Comparison of ENCODE assay signal across 22 cellular contexts in the genomic region with DNA sequence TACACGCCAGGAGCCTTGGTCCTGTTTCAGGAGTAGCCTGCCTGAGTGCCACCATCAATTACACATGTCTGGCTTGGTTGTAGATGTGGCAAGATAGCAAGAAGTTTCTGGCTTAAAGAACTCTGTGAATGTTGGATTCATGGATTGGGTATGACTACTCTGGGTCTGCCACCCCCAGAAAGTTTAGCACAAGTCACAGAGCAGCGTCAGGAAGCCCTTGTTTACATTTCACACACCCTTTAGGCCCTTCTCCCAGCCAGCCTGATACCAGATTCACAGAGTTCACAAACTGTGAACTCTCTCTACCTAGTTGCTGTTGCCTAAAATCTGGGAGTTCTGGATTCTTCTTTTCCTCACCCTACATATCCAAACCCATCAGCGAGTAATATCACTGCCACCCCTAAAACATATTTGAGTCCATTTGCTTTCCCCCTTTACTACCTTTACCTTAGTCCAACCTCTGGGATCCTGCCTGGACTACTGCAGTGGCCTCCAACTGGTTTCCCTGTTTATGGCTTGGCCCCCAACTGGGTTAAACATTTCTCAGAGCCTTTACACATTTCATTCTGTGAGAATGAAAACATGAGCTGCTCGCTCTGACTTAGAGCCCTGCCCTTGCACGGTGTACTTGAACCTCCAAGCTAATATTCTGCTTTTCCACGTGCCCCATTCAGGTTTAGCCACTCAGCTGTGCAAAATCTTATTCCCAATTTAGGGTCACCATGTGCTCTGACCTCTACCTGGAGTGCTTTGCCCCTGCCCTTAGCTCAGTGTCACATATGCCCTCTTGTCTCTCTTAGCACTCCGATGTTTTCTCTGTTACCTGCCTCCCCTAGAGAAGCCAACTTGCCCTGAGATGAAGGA. TPM values are rescaled to one million over a fixed set of nuclear protein-coding genes. Genes with fewer than 3 reads are reported as not detected.
A peak's percentile ranks its signal among the peaks of the same experiment; 100 is the strongest.
DNase-seq lines count a peak whose midpoint lies in the region; ATAC-seq, FAIRE-seq and TF ChIP-seq lines count a peak whose summit lies in the region.
"Had no signal": no experiment of that assay in that cellular context is flagged by ENCODE, and none has a peak within 500 bp of the region (broad histone marks: within the 10 kb centered on the region; RNA-seq: fewer than 3 reads in every experiment).

No MANE protein-coding gene starts in this region.

- peaks cover 61% of the 10 kb centered on the region for H3K4me1 ChIP-seq in HepG2 (ENCODE audit: insufficient read depth, low read length)

- H3K27ac Mint-ChIP-seq in T-helper 17 cell, result peak overlapping the region; percentile 65
- H3K27ac Mint-ChIP-seq: activated naive CD8-positive, alpha-beta T cell treated with anti-CD3 and anti-CD28 coated beads, Interleukin-2, amount 10 ng/mL, durations not matched to agents 7 days and 5 days; stimulated activated naive CD8-positive, alpha-beta T cell treated with anti-CD3 and anti-CD28 coated beads, Interleukin-15, Interleukin-2, amounts not matched to agents 100 ng/mL and 50 ng/mL, for 24 hours had no signal

- peaks cover 15 to 30% of the 10 kb centered on the region in 2 experiments; a peak in 4 of 5 replicates for H3K36me3 ChIP-seq in HepG2 (replicated peaks in 1 of 2; ENCODE audit: control insufficient read depth in 1 of 2, insufficient read depth in 2 of 2, low read length in 2 of 2)
- H3K36me3 ChIP-seq: breast epithelium had no signal

- H3K27me3 ChIP-seq in HepG2 (ENCODE audit: control insufficient read depth in 1 of 2, insufficient read depth in 2 of 2, low read length in 2 of 2), result no peaks in the 10 kb centered on the region
- H3K27me3 ChIP-seq: breast epithelium, upper lobe of left lung had no signal

- POLR2A ChIA-PET in HepG2 (lab: Yijun Ruan, JAX), result interaction anchor here (0.7 to 4.3 kb wide), 7 partner anchors 10 to 337 kb away, joined by 3 to 32 read pairs (median 6); partner anchors contain the start of genes ATP6V0B, B4GALT2, DPH2 and IPO13

- CTCF ChIA-PET in HepG2 (lab: Yijun Ruan, JAX; ENCODE audit: low intra/inter-chr PET ratio, low total read pairs), result no interaction called here

- peak; percentile 72 for FAIRE-seq in HepG2 (lab: Jason Lieb, UNC)
- FAIRE-seq: frontal cortex had no signal

- no peaks in the 10 kb centered on the region for H3K9me3 ChIP-seq in T-helper 17 cell (ENCODE audit: control insufficient read depth, low read length, poor library complexity, severe bottlenecking)
- H3K9me3 ChIP-seq in HepG2 (ENCODE audit: low read length), result no peaks in the 10 kb centered on the region
- H3K9me3 ChIP-seq: breast epithelium, upper lobe of left lung had no signal

- H3K27ac ChIP-seq in HepG2 (ENCODE audit: extremely low read length, insufficient read depth, low read length), result peak overlapping the region; percentile 62
- H3K27ac ChIP-seq: breast epithelium, parathyroid adenoma, upper lobe of left lung had no signal

- peak overlapping the region; percentile 60 for H3K4me2 ChIP-seq in HepG2 (ENCODE audit: low read depth, low read length)

- in situ Hi-C loops in HepG2 (cut with HindIII; ENCODE audit: extremely low pct_ligation_motif_present, low pct_unique_long_range_greater_than_20kb), result no loop called here

- H3K79me2 ChIP-seq in HepG2 (ENCODE audit: insufficient read depth, low read length), result peaks cover 6% of the 10 kb centered on the region
- H3K79me2 ChIP-seq: parathyroid adenoma had no signal

- H3K27me3 Mint-ChIP-seq in T-helper 17 cell, result no peaks in the 10 kb centered on the region
- H3K27me3 Mint-ChIP-seq: activated naive CD8-positive, alpha-beta T cell treated with anti-CD3 and anti-CD28 coated beads, Interleukin-2, amount 10 ng/mL, durations not matched to agents 7 days and 5 days; CD4-positive, alpha-beta memory T cell; stimulated activated naive CD8-positive, alpha-beta T cell treated with anti-CD3 and anti-CD28 coated beads, Interleukin-15, Interleukin-2, amounts not matched to agents 100 ng/mL and 50 ng/mL, for 24 hours had no signal

- intact Hi-C loops in HepG2 (cut with micrococcal nuclease; ENCODE audit: unreplicated experiment), result no loop called here

- H3K4me3 Mint-ChIP-seq in T-helper 17 cell, result no peak overlapping the region
- H3K4me3 Mint-ChIP-seq: activated naive CD8-positive, alpha-beta T cell treated with anti-CD3 and anti-CD28 coated beads, Interleukin-2, amount 10 ng/mL, durations not matched to agents 7 days and 5 days; CD4-positive, alpha-beta memory T cell; stimulated activated naive CD8-positive, alpha-beta T cell treated with anti-CD3 and anti-CD28 coated beads, Interleukin-15, Interleukin-2, amounts not matched to agents 100 ng/mL and 50 ng/mL, for 24 hours had no signal

- 23% methylated on average over 7 of the region's 7 CpGs for WGBS in HepG2 (ENCODE audit: low lambda C conversion rate)

- H3K4me1 Mint-ChIP-seq in T-helper 17 cell, result peaks cover 24% of the 10 kb centered on the region

- peaks cover 3% of the 10 kb centered on the region for H3K36me3 Mint-ChIP-seq in T-helper 17 cell (ENCODE audit: low read depth)

- H3K4me3 ChIP-seq in HepG2 (replicated peaks in 1 of 3; ENCODE audit: insufficient read depth in 1 of 3, low read depth in 2 of 3, low read length in 3 of 3), result peak overlapping the region in 1 of 3 experiments; percentile 46; a peak in 2 of 6 replicates
- H3K4me3 ChIP-seq: breast epithelium, upper lobe of left lung had no signal

- no peak for TF ChIP-seq CTCF in HepG2 (CRISPR knock-in tag; IDR thresholded peaks at IDR 0.05)

- ATAC-seq in T-helper 17 cell, result no peak
- ATAC-seq in HepG2, result peak; percentile 21
- no peak for ATAC-seq in GM21515 (IDR thresholded peaks at IDR 0.05; ENCODE audit: unreplicated experiment)
- ATAC-seq: left ventricle myocardium superior had no signal

- DNase-seq in AG08396 (ENCODE audit: low spot score) (peak; percentile 53), T-helper 17 cell (no peak), HepG2 (ENCODE audit: low spot score) (peak; percentile 55), NCI-H2196 (lab: John Stamatoyannopoulos, UW; ENCODE audit: unreplicated experiment) (no peak), activated gamma-delta T cell treated with Interleukin-2 at 50 U/mL for 16 hours (no peak)
- DNase-seq: activated naive CD8-positive, alpha-beta T cell treated with anti-CD3 and anti-CD28 coated beads, Interleukin-2, amount 10 ng/mL, durations not matched to agents 7 days and 5 days; activated T-cell treated with anti-CD3 and anti-CD28 coated beads, Interleukin-2, amount 50 U/mL, for 48 hours; CD4-positive, alpha-beta memory T cell; dermis blood vessel endothelial cell; DMS79 treated with DMSO at 0.1 percent for 48 hours; left ventricle myocardium superior; NCI-H1436 treated with DMSO at 0.1 percent for 48 hours; NCI-H2171 treated with DMSO at 0.1 percent for 48 hours; NCI-H774; stimulated activated CD4-positive, alpha-beta T cell treated with anti-CD3 and anti-CD28 coated beads, Interleukin-1b, Interleukin-23, amount 100 ng/mL, for 48 hours; T1000; upper lobe of left lung had no signal

- no peaks in the 10 kb centered on the region for H4K20me1 ChIP-seq in HepG2 (ENCODE audit: insufficient read depth, low read length)

- no peak overlapping the region for H2AFZ ChIP-seq in HepG2 (ENCODE audit: low read length)
- H2AFZ ChIP-seq: parathyroid adenoma had no signal

- TF ChIP-seq EP300 in HepG2 (IDR thresholded peaks at IDR 0.05; ENCODE audit: low read depth in 2 of 2, low read length in 2 of 2) (no peak), HepG2 (CRISPR knock-in tag; IDR thresholded peaks at IDR 0.05; ENCODE audit: borderline replicate concordance) (no peak)

- peak in 1 of 2 experiments; percentile 10; a peak in 1 of 4 replicates for TF ChIP-seq POLR2A in HepG2 (IDR thresholded peaks at IDR 0.05; ENCODE audit: insufficient read depth in 1 of 2, low read depth in 2 of 2, low read length in 2 of 2)

- H3K9ac ChIP-seq in HepG2 (ENCODE audit: insufficient read depth, low read depth, low read length), result peak overlapping the region; percentile 50
- H3K9ac ChIP-seq: parathyroid adenoma had no signal

- no TSS peak for BruUV-seq in HepG2 (replicated peaks; lab: Mats Ljungman, UMichigan)

- TF ChIP-seq RAD21 in HepG2 (CRISPR knock-in tag; IDR thresholded peaks at IDR 0.05), result no peak

RNA-seq across cellular contexts. Expression of gene CCDC24, which starts 4.0 kb away (rescaled TPM):
- total RNA-seq in T-helper 17 cell (1 to 10 TPM; 1.4 to 1.5 TPM), HepG2 (2016; rRNA removed; fragmentation: Illumina TruSeq; extraction: Trizol) (2.2 and 2.9 TPM in 2 replicates)
- 0.79 and 2.4 TPM in 2 replicates for total RNA-seq in HepG2 (2016; cell fraction: cytosol; rRNA removed; fragmentation: Illumina TruSeq; extraction: Trizol; ENCODE audit: low read depth)
- total RNA-seq in HepG2 (2016; cell fraction: insoluble cytoplasmic fraction; rRNA removed; fragmentation: Illumina TruSeq; extraction: Trizol), result 0.95 and 2.5 TPM in 2 replicates
- total RNA-seq in HepG2 (2016; cell fraction: membrane; rRNA removed; fragmentation: Illumina TruSeq; extraction: Trizol), result 1.8 and 2.6 TPM in 2 replicates
- total RNA-seq in HepG2 (2016; cell fraction: nucleus; rRNA removed; fragmentation: Illumina TruSeq; extraction: Trizol), result 2.8 and 3.1 TPM in 2 replicates
- 1.4 and 1.8 TPM in 2 replicates for polyA plus RNA-seq in HepG2 (2011; rRNA removed)
- polyA plus RNA-seq in HepG2 (2011; cell fraction: cytosol; rRNA removed), result 0.59 and 0.82 TPM in 2 replicates
- 8.4 and 10.6 TPM in 2 replicates for polyA plus RNA-seq in HepG2 (2011; cell fraction: nucleus; rRNA removed)
- 2.3 and 3.3 TPM in 2 replicates for polyA plus RNA-seq in HepG2 (2012)
- 1.3 and 1.8 TPM in 2 replicates for polyA plus RNA-seq in HepG2 (2016; cell fraction: cytosol; fragmentation: Illumina TruSeq; extraction: Trizol; ENCODE audit: low read depth)
- 2.1 and 2.4 TPM in 2 replicates for polyA plus RNA-seq in HepG2 (2016; cell fraction: insoluble cytoplasmic fraction; fragmentation: Illumina TruSeq; extraction: Trizol; ENCODE audit: low read depth)
- polyA plus RNA-seq in HepG2 (2016; cell fraction: membrane; fragmentation: Illumina TruSeq; extraction: Trizol; ENCODE audit: low read depth), result 1.7 and 2.2 TPM in 2 replicates
- 4.7 and 6.9 TPM in 2 replicates for polyA plus RNA-seq in HepG2 (2016; cell fraction: nucleus; fragmentation: Illumina TruSeq; extraction: Trizol; ENCODE audit: insufficient read depth, low read depth)
- 1.1 and 1.6 TPM in 2 replicates for polyA minus RNA-seq in HepG2 (2011; rRNA and poly(A)+ RNA removed; ENCODE audit: low replicate concordance)
- not detected in 2 replicates for polyA minus RNA-seq in HepG2 (2011; cell fraction: cytosol; rRNA and poly(A)+ RNA removed)
- 1.2 and 1.9 TPM in 2 replicates for polyA minus RNA-seq in HepG2 (2011; cell fraction: nucleus; rRNA and poly(A)+ RNA removed)

RNA-seq across cellular contexts. Expression of gene B4GALT2, which starts 8.4 kb away (rescaled TPM):
- 1 to 10 TPM; 2.8 to 3.4 TPM for total RNA-seq in T-helper 17 cell
- 56.5 and 78.0 TPM in 2 replicates for total RNA-seq in HepG2 (2016; rRNA removed; fragmentation: Illumina TruSeq; extraction: Trizol)
- total RNA-seq in HepG2 (2016; cell fraction: cytosol; rRNA removed; fragmentation: Illumina TruSeq; extraction: Trizol; ENCODE audit: low read depth), result 81.0 and 86.5 TPM in 2 replicates
- 57.1 and 86.7 TPM in 2 replicates for total RNA-seq in HepG2 (2016; cell fraction: insoluble cytoplasmic fraction; rRNA removed; fragmentation: Illumina TruSeq; extraction: Trizol)
- 144 and 151 TPM in 2 replicates for total RNA-seq in HepG2 (2016; cell fraction: membrane; rRNA removed; fragmentation: Illumina TruSeq; extraction: Trizol)
- 42.0 and 49.7 TPM in 2 replicates for total RNA-seq in HepG2 (2016; cell fraction: nucleus; rRNA removed; fragmentation: Illumina TruSeq; extraction: Trizol)
- 41.9 and 57.0 TPM in 2 replicates for polyA plus RNA-seq in HepG2 (2011; rRNA removed)
- polyA plus RNA-seq in HepG2 (2011; cell fraction: cytosol; rRNA removed), result 39.2 and 66.4 TPM in 2 replicates
- polyA plus RNA-seq in HepG2 (2011; cell fraction: nucleus; rRNA removed), result 53.0 and 54.3 TPM in 2 replicates
- 40.1 and 41.5 TPM in 2 replicates for polyA plus RNA-seq in HepG2 (2012)
- polyA plus RNA-seq in HepG2 (2016; cell fraction: cytosol; fragmentation: Illumina TruSeq; extraction: Trizol; ENCODE audit: low read depth), result 96.5 and 101 TPM in 2 replicates
- polyA plus RNA-seq in HepG2 (2016; cell fraction: insoluble cytoplasmic fraction; fragmentation: Illumina TruSeq; extraction: Trizol; ENCODE audit: low read depth), result 67.6 and 73.0 TPM in 2 replicates
- 132 and 145 TPM in 2 replicates for polyA plus RNA-seq in HepG2 (2016; cell fraction: membrane; fragmentation: Illumina TruSeq; extraction: Trizol; ENCODE audit: low read depth)
- 86.0 and 90.4 TPM in 2 replicates for polyA plus RNA-seq in HepG2 (2016; cell fraction: nucleus; fragmentation: Illumina TruSeq; extraction: Trizol; ENCODE audit: insufficient read depth, low read depth)
- 52.0 and 94.8 TPM in 2 replicates for polyA minus RNA-seq in HepG2 (2011; rRNA and poly(A)+ RNA removed; ENCODE audit: low replicate concordance)
- polyA minus RNA-seq in HepG2 (2011; cell fraction: cytosol; rRNA and poly(A)+ RNA removed), result 24.3 and 27.3 TPM in 2 replicates
- polyA minus RNA-seq in HepG2 (2011; cell fraction: nucleus; rRNA and poly(A)+ RNA removed), result 13.7 and 15.8 TPM in 2 replicates

RNA-seq across cellular contexts. Expression of gene ATP6V0B, which starts 12.6 kb away (rescaled TPM):
- total RNA-seq in T-helper 17 cell (10 to 100 TPM; 72.1 to 80.5 TPM), HepG2 (2016; rRNA removed; fragmentation: Illumina TruSeq; extraction: Trizol) (76.4 and 161 TPM in 2 replicates)
- 117 and 155 TPM in 2 replicates for total RNA-seq in HepG2 (2016; cell fraction: cytosol; rRNA removed; fragmentation: Illumina TruSeq; extraction: Trizol; ENCODE audit: low read depth)
- 83.5 and 169 TPM in 2 replicates for total RNA-seq in HepG2 (2016; cell fraction: insoluble cytoplasmic fraction; rRNA removed; fragmentation: Illumina TruSeq; extraction: Trizol)
- 125 and 145 TPM in 2 replicates for total RNA-seq in HepG2 (2016; cell fraction: membrane; rRNA removed; fragmentation: Illumina TruSeq; extraction: Trizol)
- 134 and 145 TPM in 2 replicates for total RNA-seq in HepG2 (2016; cell fraction: nucleus; rRNA removed; fragmentation: Illumina TruSeq; extraction: Trizol)
- polyA plus RNA-seq in HepG2 (2011; rRNA removed), result 157 and 169 TPM in 2 replicates
- 171 and 212 TPM in 2 replicates for polyA plus RNA-seq in HepG2 (2011; cell fraction: cytosol; rRNA removed)
- polyA plus RNA-seq in HepG2 (2011; cell fraction: nucleus; rRNA removed), result 191 and 208 TPM in 2 replicates
- polyA plus RNA-seq in HepG2 (2012), result 45.1 and 96.9 TPM in 2 replicates
- polyA plus RNA-seq in HepG2 (2016; cell fraction: cytosol; fragmentation: Illumina TruSeq; extraction: Trizol; ENCODE audit: low read depth), result 104 and 146 TPM in 2 replicates
- 64.0 and 66.5 TPM in 2 replicates for polyA plus RNA-seq in HepG2 (2016; cell fraction: insoluble cytoplasmic fraction; fragmentation: Illumina TruSeq; extraction: Trizol; ENCODE audit: low read depth)
- 95.1 and 113 TPM in 2 replicates for polyA plus RNA-seq in HepG2 (2016; cell fraction: membrane; fragmentation: Illumina TruSeq; extraction: Trizol; ENCODE audit: low read depth)
- 218 and 233 TPM in 2 replicates for polyA plus RNA-seq in HepG2 (2016; cell fraction: nucleus; fragmentation: Illumina TruSeq; extraction: Trizol; ENCODE audit: insufficient read depth, low read depth)
- polyA minus RNA-seq in HepG2 (2011; rRNA and poly(A)+ RNA removed; ENCODE audit: low replicate concordance), result 161 and 288 TPM in 2 replicates
- 33.1 and 37.3 TPM in 2 replicates for polyA minus RNA-seq in HepG2 (2011; cell fraction: cytosol; rRNA and poly(A)+ RNA removed)
- polyA minus RNA-seq in HepG2 (2011; cell fraction: nucleus; rRNA and poly(A)+ RNA removed), result 51.0 and 60.8 TPM in 2 replicates

RNA-seq across cellular contexts. Expression of gene DPH2, which starts 17.6 kb away (rescaled TPM):
- total RNA-seq in T-helper 17 cell (10 to 100 TPM; 17.7 to 24.4 TPM), HepG2 (2016; rRNA removed; fragmentation: Illumina TruSeq; extraction: Trizol) (38.3 and 40.5 TPM in 2 replicates)
- 15.2 TPM in 2 replicates for total RNA-seq in HepG2 (2016; cell fraction: cytosol; rRNA removed; fragmentation: Illumina TruSeq; extraction: Trizol; ENCODE audit: low read depth)
- 33.0 and 37.1 TPM in 2 replicates for total RNA-seq in HepG2 (2016; cell fraction: insoluble cytoplasmic fraction; rRNA removed; fragmentation: Illumina TruSeq; extraction: Trizol)
- 43.0 and 46.2 TPM in 2 replicates for total RNA-seq in HepG2 (2016; cell fraction: membrane; rRNA removed; fragmentation: Illumina TruSeq; extraction: Trizol)
- total RNA-seq in HepG2 (2016; cell fraction: nucleus; rRNA removed; fragmentation: Illumina TruSeq; extraction: Trizol), result 21.9 and 28.3 TPM in 2 replicates
- polyA plus RNA-seq in HepG2 (2011; rRNA removed), result 32.2 and 39.3 TPM in 2 replicates
- 29.8 and 30.1 TPM in 2 replicates for polyA plus RNA-seq in HepG2 (2011; cell fraction: cytosol; rRNA removed)
- polyA plus RNA-seq in HepG2 (2011; cell fraction: nucleus; rRNA removed), result 143 and 148 TPM in 2 replicates
- polyA plus RNA-seq in HepG2 (2012), result 16.3 and 20.7 TPM in 2 replicates
- polyA plus RNA-seq in HepG2 (2016; cell fraction: cytosol; fragmentation: Illumina TruSeq; extraction: Trizol; ENCODE audit: low read depth), result 16.6 and 18.7 TPM in 2 replicates
- 33.1 and 38.5 TPM in 2 replicates for polyA plus RNA-seq in HepG2 (2016; cell fraction: insoluble cytoplasmic fraction; fragmentation: Illumina TruSeq; extraction: Trizol; ENCODE audit: low read depth)
- 41.7 and 43.1 TPM in 2 replicates for polyA plus RNA-seq in HepG2 (2016; cell fraction: membrane; fragmentation: Illumina TruSeq; extraction: Trizol; ENCODE audit: low read depth)
- 50.3 and 52.5 TPM in 2 replicates for polyA plus RNA-seq in HepG2 (2016; cell fraction: nucleus; fragmentation: Illumina TruSeq; extraction: Trizol; ENCODE audit: insufficient read depth, low read depth)
- 71.2 and 144 TPM in 2 replicates for polyA minus RNA-seq in HepG2 (2011; rRNA and poly(A)+ RNA removed; ENCODE audit: low replicate concordance)
- 10.3 and 13.5 TPM in 2 replicates for polyA minus RNA-seq in HepG2 (2011; cell fraction: cytosol; rRNA and poly(A)+ RNA removed)
- polyA minus RNA-seq in HepG2 (2011; cell fraction: nucleus; rRNA and poly(A)+ RNA removed), result 36.7 and 43.0 TPM in 2 replicates

RNA-seq across cellular contexts. Expression of gene IPO13, which starts 40.6 kb away (rescaled TPM):
- total RNA-seq in T-helper 17 cell (10 to 100 TPM; 10.6 to 12.5 TPM), HepG2 (2016; rRNA removed; fragmentation: Illumina TruSeq; extraction: Trizol) (14.3 and 15.6 TPM in 2 replicates)
- total RNA-seq in HepG2 (2016; cell fraction: cytosol; rRNA removed; fragmentation: Illumina TruSeq; extraction: Trizol; ENCODE audit: low read depth), result 2.4 and 3.1 TPM in 2 replicates
- 13.4 and 14.4 TPM in 2 replicates for total RNA-seq in HepG2 (2016; cell fraction: insoluble cytoplasmic fraction; rRNA removed; fragmentation: Illumina TruSeq; extraction: Trizol)
- 5.8 and 6.8 TPM in 2 replicates for total RNA-seq in HepG2 (2016; cell fraction: membrane; rRNA removed; fragmentation: Illumina TruSeq; extraction: Trizol)
- 15.1 and 20.1 TPM in 2 replicates for total RNA-seq in HepG2 (2016; cell fraction: nucleus; rRNA removed; fragmentation: Illumina TruSeq; extraction: Trizol)
- polyA plus RNA-seq in HepG2 (2011; rRNA removed), result 12.9 and 15.0 TPM in 2 replicates
- polyA plus RNA-seq in HepG2 (2011; cell fraction: cytosol; rRNA removed), result 11.2 and 12.8 TPM in 2 replicates
- polyA plus RNA-seq in HepG2 (2011; cell fraction: nucleus; rRNA removed), result 43.8 and 47.3 TPM in 2 replicates
- 9.7 and 11.8 TPM in 2 replicates for polyA plus RNA-seq in HepG2 (2012)
- polyA plus RNA-seq in HepG2 (2016; cell fraction: cytosol; fragmentation: Illumina TruSeq; extraction: Trizol; ENCODE audit: low read depth), result 2.2 and 2.4 TPM in 2 replicates
- 14.5 and 14.6 TPM in 2 replicates for polyA plus RNA-seq in HepG2 (2016; cell fraction: insoluble cytoplasmic fraction; fragmentation: Illumina TruSeq; extraction: Trizol; ENCODE audit: low read depth)
- polyA plus RNA-seq in HepG2 (2016; cell fraction: membrane; fragmentation: Illumina TruSeq; extraction: Trizol; ENCODE audit: low read depth), result 3.4 and 5.4 TPM in 2 replicates
- polyA plus RNA-seq in HepG2 (2016; cell fraction: nucleus; fragmentation: Illumina TruSeq; extraction: Trizol; ENCODE audit: insufficient read depth, low read depth), result 47.0 and 47.3 TPM in 2 replicates
- 37.2 and 43.4 TPM in 2 replicates for polyA minus RNA-seq in HepG2 (2011; rRNA and poly(A)+ RNA removed; ENCODE audit: low replicate concordance)
- polyA minus RNA-seq in HepG2 (2011; cell fraction: cytosol; rRNA and poly(A)+ RNA removed), result 8.7 and 12.3 TPM in 2 replicates
- polyA minus RNA-seq in HepG2 (2011; cell fraction: nucleus; rRNA and poly(A)+ RNA removed), result 9.8 and 11.1 TPM in 2 replicates

Comparison
In these comparisons a context has a peak if more than half of its experiments do, and no peak if none do; other contexts are left out.
1. DNase-seq: peak in AG08396 (single experiment) and HepG2 (single experiment); none in T-helper 17 cell (0 of 3), NCI-H2196 (single experiment) and activated gamma-delta T cell treated with Interleukin-2 at 50 U/mL for 16 hours (single experiment).
2. RNA of gene B4GALT2, which starts 8.4 kb away (total RNA-seq): 42.0 to 151 TPM in HepG2; 2.8 to 3.4 TPM in T-helper 17 cell; every median in the first group is over 4 times any median in the second.